In the genomic region with DNA sequence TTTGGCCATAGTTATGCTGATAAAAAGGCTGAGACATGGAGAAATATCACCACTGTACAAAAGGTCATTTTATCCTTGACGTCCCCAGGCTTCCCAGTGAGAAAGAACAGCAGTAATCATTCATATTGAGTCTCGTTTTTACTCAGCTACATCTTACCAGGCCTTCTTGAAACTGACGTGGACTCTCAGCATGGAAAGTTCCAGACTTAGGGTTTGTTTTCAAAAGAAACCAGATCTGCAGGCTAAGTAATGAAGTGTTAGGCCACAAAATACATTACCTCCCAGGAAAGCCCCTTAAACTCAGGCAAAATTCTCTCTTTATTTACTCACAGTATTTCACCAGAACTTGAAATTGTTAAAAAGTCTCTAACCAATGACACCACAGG, we compare ENCODE assay signal across 13 cellular contexts.
A peak's percentile ranks its signal among the peaks of the same experiment; 100 is the strongest.
DNase-seq lines count a peak whose midpoint lies in the region; ATAC-seq, FAIRE-seq and TF ChIP-seq lines count a peak whose summit lies in the region.
"Had no signal": no experiment of that assay in that cellular context is flagged by ENCODE, and none has a peak within 500 bp of the region (broad histone marks: within the 10 kb centered on the region; RNA-seq: fewer than 3 reads in every experiment).

No MANE protein-coding gene starts in this region.

- H3K79me2 ChIP-seq in GM12878 (ENCODE audit: control insufficient read depth, insufficient read depth, low read length) = no peaks in the 10 kb centered on the region

- BruUV-seq in GM12878 (replicated peaks; lab: Mats Ljungman, UMichigan) = no TSS peak

- RAD21 ChIA-PET in GM12878 (lab: Charles Lee; ENCODE audit: unreplicated experiment) = interaction anchor here (0.6 to 1.7 kb wide), 6 partner anchors 16 to 546 kb away, joined by 3 to 6 read pairs (median 4); no protein-coding TSS in a partner anchor

- no peak for DNase-seq in activated CD4-positive, CD25-positive, alpha-beta regulatory T cell treated with anti-CD3 and anti-CD28 coated beads, Interleukin-2, amount 50 U/mL, for 72 hours
- DNase-seq in GM20000 (ENCODE audit: low spot score) (peak; percentile 66), GM12878 (ENCODE audit: low read depth, low spot score) (peak; percentile 89), NCI-H1436 treated with DMSO at 0.1 percent for 48 hours (lab: John Stamatoyannopoulos, UW) (no peak), SKM-1 treated with dmso at 0.1 percent for 144 hours (lab: John Stamatoyannopoulos, UW; ENCODE audit: unreplicated experiment) (no peak), dedifferentiated amniotic fluid mesenchymal stem cell (ENCODE audit: extremely low spot score) (no peak)
- DNase-seq: islet precursor cell, NCI-H146, SIG-M5 had no signal

- TF ChIP-seq POLR2A in GM12878 (IDR thresholded peaks at IDR 0.05; ENCODE audit: low read depth, low read length) = no peak

- H4K20me1 ChIP-seq in GM12878 (ENCODE audit: control insufficient read depth, insufficient read depth) = no peaks in the 10 kb centered on the region

- H3K9ac ChIP-seq in GM12878 (ENCODE audit: control insufficient read depth, insufficient read depth, low read length) = no peak overlapping the region

- peak; percentile 66 to 74 for ATAC-seq in activated CD4-positive, CD25-positive, alpha-beta regulatory T cell treated with anti-CD3 and anti-CD28 coated beads, Interleukin-2, amount 50 U/mL, for 24 hours
- ATAC-seq in HG03097 (IDR thresholded peaks at IDR 0.05; ENCODE audit: low FRiP score, unreplicated experiment) (peak; percentile 51), GM12878 (peak; percentile 70)

- CTCF ChIA-PET in GM12878 (lab: Yijun Ruan, JAX) = interaction anchor here (1.4 kb wide), 1 partner anchor 9 kb away, joined by 4 read pairs; no protein-coding TSS in a partner anchor

- POLR2A ChIA-PET in GM12878 (lab: Charles Lee) = interaction anchor here (0.5 to 2.1 kb wide), 4 partner anchors 16 to 519 kb away, joined by 3 to 6 read pairs (median 3); no protein-coding TSS in a partner anchor

- H3K9me3 ChIP-seq in GM12878 (replicated peaks; ENCODE audit: control insufficient read depth, insufficient read depth, low read length) = no peaks in the 10 kb centered on the region; the same call in 2 of the 3 replicates

- TF ChIP-seq CTCF in GM20000 (IDR thresholded peaks at IDR 0.05; ENCODE audit: extremely low read depth, missing control alignments) (no peak), GM12878 (IDR thresholded peaks at IDR 0.05 in 2 of 3, conservative IDR thresholded peaks at IDR 0.05 in 1 of 3; ENCODE audit: control insufficient read depth in 2 of 3, extremely low read depth in 1 of 3, insufficient read depth in 1 of 3, low read depth in 3 of 3, low read length in 3 of 3) (no peak)

- H3K4me3 ChIP-seq in GM12878 = no peak overlapping the region

- no peaks in the 10 kb centered on the region for H3K36me3 ChIP-seq in GM12878 (ENCODE audit: control insufficient read depth in 2 of 2, insufficient read depth in 2 of 2, low read length in 1 of 2)

- peak; percentile 12; the same call in 1 of the 2 replicates for TF ChIP-seq RAD21 in GM12878 (IDR thresholded peaks at IDR 0.05; ENCODE audit: insufficient read depth, low read depth, low read length)

- H3K4me1 ChIP-seq in GM12878 (ENCODE audit: control insufficient read depth, insufficient read depth, low read length) = peaks cover 54% of the 10 kb centered on the region

- WGBS in GM12878 (ENCODE audit: insufficient coverage, insufficient replicate concordance, low lambda C conversion rate, missing lambda C conversion rate) = 0% methylated on average over 3 of the region's 3 CpGs

- no peaks in the 10 kb centered on the region for H3K27me3 ChIP-seq in GM12878 (replicated peaks in 1 of 2; ENCODE audit: control insufficient read depth in 2 of 2, insufficient read depth in 2 of 2, low read length in 1 of 2)

- peak; percentile 92 to 99 for TF ChIP-seq EP300 in GM12878 (IDR thresholded peaks at IDR 0.05; ENCODE audit: borderline replicate concordance in 1 of 2, control insufficient read depth in 1 of 2, low read depth in 2 of 2, low read length in 2 of 2)

- peak overlapping the region; percentile 89 for H3K27ac ChIP-seq in GM12878 (ENCODE audit: control insufficient read depth, insufficient read depth)
- H3K27ac ChIP-seq: 22Rv1 had no signal

- SMC1A ChIA-PET in GM12878 (lab: Charles Lee; ENCODE audit: uncharacterized antibody, unreplicated experiment) = interaction anchor here (1.2 to 2.4 kb wide), 7 partner anchors 8 to 379 kb away, joined by 3 to 17 read pairs (median 4); no protein-coding TSS in a partner anchor

- in situ Hi-C loops in GM12878 (cut with MboI) = loop anchor here (5.0 kb wide), 1 partner anchor 143 kb away; no protein-coding TSS in a partner anchor

- intact Hi-C loops in GM12878 (cut with micrococcal nuclease; ENCODE audit: unreplicated experiment) = loop anchor here (2.0 to 5.0 kb wide), 7 partner anchors 82 to 768 kb away; no protein-coding TSS in a partner anchor

- H3K4me2 ChIP-seq in GM12878 (ENCODE audit: control insufficient read depth, insufficient read depth) = peak overlapping the region; percentile 14; the same call in 1 of the 2 replicates

- FAIRE-seq in GM12878 (lab: Jason Lieb, UNC) = peak; percentile 86
- FAIRE-seq: G401.6 had no signal

- no peak overlapping the region for H2AFZ ChIP-seq in GM12878 (ENCODE audit: control insufficient read depth, low read depth, low read length)

TF ChIP-seq in GM12878, 131 proteins besides CTCF, POLR2A, EP300 and RAD21 (continues in another document):
- peak; percentile 91; the same call in 1 of the 2 replicates for TF ChIP-seq BACH1 (IDR thresholded peaks at IDR 0.05; ENCODE audit: borderline replicate concordance)
- no peak for TF ChIP-seq NFYA (IDR thresholded peaks at IDR 0.05; ENCODE audit: borderline replicate concordance, low read depth, low read length)
- no peak for TF ChIP-seq SPI1 (IDR thresholded peaks at IDR 0.05; ENCODE audit: borderline replicate concordance, insufficient read depth, low read depth, low read length)
- peak; percentile 76 for TF ChIP-seq CREB1 (IDR thresholded peaks at IDR 0.05; ENCODE audit: low read depth)
- TF ChIP-seq ATF7 (IDR thresholded peaks at IDR 0.05; ENCODE audit: low read depth) = peak; percentile 91
- peak; percentile 96 for TF ChIP-seq HSF1 (IDR thresholded peaks at IDR 0.05; ENCODE audit: low read depth, low read length)
- TF ChIP-seq BHLHE40 (IDR thresholded peaks at IDR 0.05; ENCODE audit: borderline replicate concordance in 1 of 2, low read depth in 2 of 2, low read length in 1 of 2) = peak; percentile 12 to 62; a peak in 1 of 4 replicates
- no peak for TF ChIP-seq KDM1A (IDR thresholded peaks at IDR 0.05; ENCODE audit: borderline replicate concordance)
- no peak for TF ChIP-seq LARP7 (IDR thresholded peaks at IDR 0.05)
- peak; percentile 100 for TF ChIP-seq JUNB (IDR thresholded peaks at IDR 0.05)
- no peak for TF ChIP-seq KAT2A (conservative IDR thresholded peaks at IDR 0.05; ENCODE audit: control insufficient read depth, low read depth, low read length)
- TF ChIP-seq SMC3 (IDR thresholded peaks at IDR 0.05; ENCODE audit: borderline replicate concordance, low read length) = no peak; the same call in 1 of the 2 replicates
- TF ChIP-seq PBX3 (IDR thresholded peaks at IDR 0.05; ENCODE audit: insufficient replicate concordance, low read depth, low read length) = peak; percentile 19
- TF ChIP-seq STAT3 (IDR thresholded peaks at IDR 0.05; ENCODE audit: low read depth, low read length) = peak; percentile 67; the same call in 1 of the 2 replicates
- TF ChIP-seq TCF3 (IDR thresholded peaks at IDR 0.05; ENCODE audit: borderline replicate concordance, insufficient read depth, low read depth, low read length) = peak; percentile 82
- peak; percentile 76 for TF ChIP-seq ZNF24 (IDR thresholded peaks at IDR 0.05)
- peak; percentile 64; the same call in 1 of the 2 replicates for TF ChIP-seq GATAD2B (conservative IDR thresholded peaks at IDR 0.05; ENCODE audit: low read depth)
- TF ChIP-seq IKZF2 (IDR thresholded peaks at IDR 0.05) = peak; percentile 99
- no peak for TF ChIP-seq MYB (IDR thresholded peaks at IDR 0.05; ENCODE audit: borderline replicate concordance, low read depth, low read length)
- TF ChIP-seq IRF4 (IDR thresholded peaks at IDR 0.05; ENCODE audit: low read depth, low read length) = peak; percentile 99
- TF ChIP-seq CREM (IDR thresholded peaks at IDR 0.05; ENCODE audit: low read depth) = peak; percentile 97
- TF ChIP-seq BCL11A (IDR thresholded peaks at IDR 0.05; ENCODE audit: low read depth, low read length) = peak; percentile 98
- TF ChIP-seq JUND (IDR thresholded peaks at IDR 0.05; ENCODE audit: low read depth, low read length) = peak; percentile 84; the same call in 1 of the 2 replicates
- TF ChIP-seq SMARCA5 (IDR thresholded peaks at IDR 0.05) = no peak
- TF ChIP-seq GABPA (IDR thresholded peaks at IDR 0.05; ENCODE audit: low read depth) = peak; percentile 69
- TF ChIP-seq SRF (IDR thresholded peaks at IDR 0.05; ENCODE audit: low read depth in 2 of 2, low read length in 2 of 2) = peak in 1 of 2 experiments; percentile 88; a peak in 2 of 4 replicates

Comparison
In these comparisons a context has a peak if more than half of its experiments do, and no peak if none do; other contexts are left out.
1. DNase-seq: peak in GM20000 (single experiment) and GM12878 (single experiment); none in activated CD4-positive, CD25-positive, alpha-beta regulatory T cell treated with anti-CD3 and anti-CD28 coated beads, Interleukin-2, amount 50 U/mL, for 72 hours (single experiment), NCI-H1436 treated with DMSO at 0.1 percent for 48 hours (single experiment), SKM-1 treated with dmso at 0.1 percent for 144 hours (single experiment) and dedifferentiated amniotic fluid mesenchymal stem cell (single experiment).
2. Peak in every context shown above with its lines, with median percentiles within 50 percentile points of each other: ATAC-seq.